ENCODE assay signal across 19 cellular contexts in the genomic region with DNA sequence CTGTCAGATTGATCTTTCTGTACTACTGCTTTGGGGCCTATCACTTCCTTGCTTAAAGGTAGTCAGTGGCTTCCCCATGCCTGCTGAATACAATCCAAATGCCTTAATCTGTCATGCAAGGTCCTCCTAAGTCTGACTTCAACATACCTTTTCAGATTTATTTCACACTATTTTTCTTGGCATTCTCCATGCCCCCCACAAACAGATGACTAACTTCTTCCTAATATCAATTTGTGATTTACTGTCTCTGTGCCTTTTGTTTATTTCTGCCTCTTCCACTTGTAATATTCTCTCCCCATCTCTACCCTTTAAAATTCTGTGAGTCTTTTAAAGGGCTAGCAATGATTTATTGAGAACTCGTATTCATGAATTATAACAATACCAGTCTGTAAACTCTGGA. TPM values are rescaled to one million over a fixed set of nuclear protein-coding genes. Genes with fewer than 3 reads are reported as not detected.
DNase-seq lines count a peak whose midpoint lies in the region; ATAC-seq and TF ChIP-seq lines count a peak whose summit lies in the region.
"Had no signal": no experiment of that assay in that cellular context is flagged by ENCODE, and none has a peak within 500 bp of the region (broad histone marks: within the 10 kb centered on the region; RNA-seq: fewer than 3 reads in every experiment).

No MANE protein-coding gene starts in this region.

- H3K4me3 Mint-ChIP-seq in chondrocyte (ENCODE audit: unreplicated experiment) (no peak overlapping the region), nephron (no peak overlapping the region)
- H3K4me3 Mint-ChIP-seq: CD4-positive, alpha-beta T cell had no signal

- 77% methylated on average over 1 of the region's 1 CpG for WGBS in right cardiac atrium

- in situ Hi-C loops in GM13976 (cut with MboI; ENCODE audit: low sequenced_read_pairs, unreplicated experiment), result loop anchor here (25.0 kb wide), 1 partner anchor 1330 kb away; a partner anchor contains a TSS

- CTCF ChIA-PET in HEK293 (lab: Yijun Ruan, JAX), result no interaction called here

- peaks cover 6 to 43% of the 10 kb centered on the region in 2 experiments; a peak in 2 of 3 replicates for H3K36me3 ChIP-seq in HEK293 (ENCODE audit: control insufficient read depth in 2 of 2, insufficient read depth in 1 of 2, low read length in 2 of 2)

- DNase-seq in chondrocyte (ENCODE audit: low spot score), result no peak
- peak; percentile 19 for DNase-seq in fibroblast of the aortic adventitia (ENCODE audit: low read depth)
- no peak for DNase-seq in right cardiac atrium
- DNase-seq in SIG-M5 treated with dmso at 0.1 percent for 504 hours (lab: John Stamatoyannopoulos, UW; ENCODE audit: unreplicated experiment), result no peak
- no peak for DNase-seq in HuH-7 (ENCODE audit: low spot score)
- no peak for DNase-seq in GM13976 (ENCODE audit: low spot score)
- DNase-seq: AML-193; CD4-positive, alpha-beta T cell; DMS153; DMS79 treated with DMSO at 0.1 percent for 48 hours; GF-D8; GOT3; H7 had no signal

- H3K4me1 Mint-ChIP-seq in chondrocyte (ENCODE audit: low read depth) (peaks cover 58% of the 10 kb centered on the region), nephron (peaks cover 31% of the 10 kb centered on the region)

- no peak for TF ChIP-seq CTCF in HEK293 (tag by site-specific recombination; IDR thresholded peaks at IDR 0.05)
- TF ChIP-seq CTCF in chondrocyte (IDR thresholded peaks at IDR 0.05), result no peak
- no peak for TF ChIP-seq CTCF in fibroblast of the aortic adventitia (IDR thresholded peaks at IDR 0.05; ENCODE audit: insufficient read depth, low read length)
- no peak for TF ChIP-seq CTCF in nephron (IDR thresholded peaks at IDR 0.05; ENCODE audit: unreplicated experiment in 3 of 3)
- TF ChIP-seq CTCF in GM13976 (IDR thresholded peaks at IDR 0.05; ENCODE audit: borderline replicate concordance, control extremely low read depth, extremely low read depth, insufficient read depth, missing control alignments), result no peak

- H3K4me3 ChIP-seq in HEK293 (ENCODE audit: low read depth, low read length) (no peak overlapping the region), fibroblast of the aortic adventitia (ENCODE audit: low read depth, low read length) (no peak overlapping the region), right cardiac atrium (ENCODE audit: low read length) (no peak overlapping the region)
- H3K4me3 ChIP-seq: A549 had no signal

- H3K4me1 ChIP-seq in HEK293 (ENCODE audit: control insufficient read depth, insufficient read depth, low read length) (no peaks in the 10 kb centered on the region), right cardiac atrium (ENCODE audit: control insufficient read depth, insufficient read depth, low read length) (no peaks in the 10 kb centered on the region)

- POLR2A ChIA-PET in HEK293 (lab: Yijun Ruan, JAX), result no interaction called here

- intact Hi-C loops in right cardiac atrium (cut with DNase I), result no loop called here

- no peaks in the 10 kb centered on the region for H3K9me3 ChIP-seq in HEK293 (ENCODE audit: control insufficient read depth, insufficient read depth, low read depth, low read length)
- H3K9me3 ChIP-seq in right cardiac atrium (ENCODE audit: control insufficient read depth, low read length), result no peaks in the 10 kb centered on the region
- H3K9me3 ChIP-seq: A549 had no signal

- H3K27me3 Mint-ChIP-seq in chondrocyte (ENCODE audit: low read depth) (no peaks in the 10 kb centered on the region), nephron (ENCODE audit: low read depth) (no peaks in the 10 kb centered on the region)
- H3K27me3 Mint-ChIP-seq: CD4-positive, alpha-beta T cell had no signal

- H3K27ac ChIP-seq in HEK293 (ENCODE audit: extremely low read depth, low read depth, low read length) (no peak overlapping the region), right cardiac atrium (ENCODE audit: low read length) (no peak overlapping the region)
- H3K27ac ChIP-seq: 22Rv1, A549, C4-2B had no signal

- no peaks in the 10 kb centered on the region for H3K27me3 ChIP-seq in right cardiac atrium (ENCODE audit: control insufficient read depth, insufficient read depth)

- no peaks in the 10 kb centered on the region for H3K9me3 Mint-ChIP-seq in chondrocyte (ENCODE audit: low read depth)
- H3K9me3 Mint-ChIP-seq in nephron, result no peaks in the 10 kb centered on the region
- H3K9me3 Mint-ChIP-seq: CD4-positive, alpha-beta T cell had no signal

- ATAC-seq in right cardiac atrium, result no peak
- ATAC-seq: A549, HCT116 had no signal

- H3K36me3 Mint-ChIP-seq in chondrocyte (ENCODE audit: low read depth) (peaks cover 11% of the 10 kb centered on the region), nephron (ENCODE audit: low read depth) (peaks cover 68% of the 10 kb centered on the region)

- H3K27ac Mint-ChIP-seq in chondrocyte (ENCODE audit: unreplicated experiment) (peak overlapping the region; percentile 45), nephron (peak overlapping the region in 2 of 3 experiments; percentile 29 to 47)
- H3K27ac Mint-ChIP-seq: CD4-positive, alpha-beta T cell had no signal

TF ChIP-seq in HEK293, 187 proteins besides CTCF, POLR2A, EP300 and RAD21:
- no peak for TF ChIP-seq RBAK (tag by site-specific recombination; IDR thresholded peaks at IDR 0.05)
- TF ChIP-seq GLIS1 (tag by site-specific recombination; IDR thresholded peaks at IDR 0.05), result peak; percentile 70
- no peak for TF ChIP-seq ZNF404 (tag by site-specific recombination; IDR thresholded peaks at IDR 0.05)

RNA-seq across cellular contexts. Expression of a gene that starts 41.8 kb away (rescaled TPM):
- total RNA-seq in chondrocyte, result 56.0 to 61.0 TPM (median 58.9 TPM) in 3 replicates
- 11.4 and 24.2 TPM in 2 replicates for total RNA-seq in fibroblast of the aortic adventitia (ENCODE audit: low replicate concordance)
- total RNA-seq in right cardiac atrium, result 10 to 100 TPM; 13.0 to 14.3 (median 13.3) TPM
- 7.0 TPM for polyA plus RNA-seq in right cardiac atrium

RNA-seq across cellular contexts. Expression of a gene that starts 58.6 kb away (rescaled TPM):
- total RNA-seq in chondrocyte, result 123 to 126 TPM (median 123 TPM) in 3 replicates
- total RNA-seq in fibroblast of the aortic adventitia (ENCODE audit: low replicate concordance), result 62.5 and 110 TPM in 2 replicates
- total RNA-seq in right cardiac atrium, result 10 to 100 TPM; 35.6 to 41.5 (median 39.6) TPM
- polyA plus RNA-seq in right cardiac atrium, result 20.0 TPM
